In genomic region chr18:76747676-76748075, GRCh38 we compare ENCODE assay signal across 25 cellular contexts.
"Had no signal": no experiment of that assay in that cellular context is flagged by ENCODE, and none has a peak within 500 bp of the region (broad histone marks: within the 10 kb centered on the region; RNA-seq: fewer than 3 reads in every experiment).

No MANE protein-coding gene starts in this region.

- H2AFZ ChIP-seq: parathyroid adenoma had no signal

- DNase-seq: nephron progenitor cell; nucleus accumbens; ovary; posterior cingulate gyrus; psoas muscle; right cardiac atrium; right lobe of liver; sigmoid colon; small intestine; stimulated activated CD4-positive, alpha-beta T cell treated with anti-CD3 and anti-CD28 coated beads, Interleukin-15, amount 100 ng/mL, for 24 hours; stimulated activated CD4-positive, alpha-beta T cell treated with anti-CD3 and anti-CD28 coated beads, Interleukin-2, amount 100 ng/mL, for 24 hours; stimulated activated CD4-positive, alpha-beta T cell treated with anti-CD3 and anti-CD28 coated beads, Interleukin-2, amount 100 ng/mL, for 48 hours; stimulated activated CD4-positive, alpha-beta T cell treated with anti-CD3 and anti-CD28 coated beads, Interleukin-4, amount 100 ng/mL, for 24 hours; stimulated activated naive B cell treated with anti-CD40 and anti-IgM and Interleukin-4, amounts not matched to agents 10 μg/mL and 1 μg/mL and 100 μg/mL, for 72 hours; stimulated activated naive CD4-positive, alpha-beta T cell treated with Interleukin-2 at 50 U/mL for 16 hours; stomach; thyroid gland; trophoblast cell; upper lobe of left lung had no signal

- FAIRE-seq: small intestine, urothelium cell line had no signal

- H3K4me3 ChIP-seq: ovary, psoas muscle, right lobe of liver, sigmoid colon, stomach, thoracic aorta, thyroid gland, tibial nerve, upper lobe of left lung, vagina had no signal

- H3K27ac ChIP-seq: neutrophil, ovary, parathyroid adenoma, psoas muscle, right lobe of liver, sigmoid colon, stomach, thoracic aorta, thyroid gland, tibial nerve, upper lobe of left lung, vagina had no signal

- H3K27me3 ChIP-seq: ovary, right lobe of liver, sigmoid colon, stomach, thyroid gland, tibial nerve, upper lobe of left lung, vagina had no signal

- H3K79me2 ChIP-seq: parathyroid adenoma had no signal

- H3K4me1 ChIP-seq: parathyroid adenoma, psoas muscle, sigmoid colon, thyroid gland, tibial nerve, upper lobe of left lung, vagina had no signal

- H3K36me3 ChIP-seq: neutrophil, ovary, right lobe of liver, sigmoid colon, stomach, thoracic aorta, thyroid gland, tibial nerve, upper lobe of left lung, vagina had no signal

- H3K9me3 ChIP-seq: right lobe of liver, thyroid gland had no signal

- H3K9ac ChIP-seq: parathyroid adenoma had no signal
